In the genomic region with DNA sequence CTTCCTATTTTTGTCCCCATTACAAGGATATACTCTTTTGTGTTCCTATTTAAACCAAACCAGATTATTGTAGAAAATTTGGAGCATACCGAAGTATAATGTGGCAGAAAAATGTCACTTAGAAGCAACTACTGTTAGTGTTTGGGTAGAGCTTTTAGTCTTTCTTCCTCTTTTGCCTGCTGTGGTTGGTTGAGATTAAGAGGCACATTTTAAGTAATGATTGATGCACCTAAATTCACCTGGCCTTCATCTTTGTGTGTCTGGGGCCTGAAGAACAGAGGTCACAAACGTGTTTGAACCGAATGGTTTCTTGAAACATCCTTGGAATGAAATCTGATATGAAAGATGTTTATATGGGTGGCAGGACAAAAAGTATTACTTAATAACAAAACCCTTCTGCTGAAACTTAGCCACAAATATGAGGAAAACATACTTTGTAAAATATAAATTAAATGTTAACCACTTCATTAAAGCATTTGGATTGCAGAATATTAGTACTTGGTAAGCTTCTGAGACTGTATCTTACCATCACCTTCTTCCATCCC, we compare ENCODE assay signal across 17 cellular contexts. TPM values are rescaled to one million over a fixed set of nuclear protein-coding genes. Genes with fewer than 3 reads are reported as not detected.
DNase-seq lines count a peak whose midpoint lies in the region; ATAC-seq and TF ChIP-seq lines count a peak whose summit lies in the region.
"Had no signal": no experiment of that assay in that cellular context is flagged by ENCODE, and none has a peak within 500 bp of the region (broad histone marks: within the 10 kb centered on the region; RNA-seq: fewer than 3 reads in every experiment).

No MANE protein-coding gene starts in this region.

- no peak overlapping the region for H3K4me3 Mint-ChIP-seq in activated T-cell treated with anti-CD3 and anti-CD28 coated beads, Interleukin-2, amount 50 U/mL, for 24 hours
- H3K4me3 Mint-ChIP-seq in T-cell: peak overlapping the region; percentile 24 to 54 (median 49)
- H3K4me3 Mint-ChIP-seq in stimulated activated memory B cell treated with anti-CD40 and anti-IgM and Interleukin-4, amounts not matched to agents 10 μg/mL and 1 μg/mL and 100 μg/mL, for 72 hours: peak overlapping the region; percentile 13

- CTCF ChIA-PET in T-cell (lab: Charles Lee): interaction anchor here in 1 of 2 donors (1.0 kb wide), 1 partner anchor 62 kb away, joined by 3 read pairs; no protein-coding TSS in a partner anchor

- no peaks in the 10 kb centered on the region for H3K9me3 ChIP-seq in left ventricle myocardium inferior (replicated peaks)
- no peaks in the 10 kb centered on the region for H3K9me3 ChIP-seq in colonic mucosa
- H3K9me3 ChIP-seq: Caco-2, gastrocnemius medialis, thoracic aorta had no signal

- H3K4me1 ChIP-seq in left ventricle myocardium inferior: peaks cover 32% of the 10 kb centered on the region
- no peaks in the 10 kb centered on the region for H3K4me1 ChIP-seq in colonic mucosa

- ATAC-seq in T-cell (replicated peaks in 1 of 4): no peak
- no peak for ATAC-seq in stimulated activated memory B cell treated with anti-CD40 and anti-IgM and Interleukin-4, amounts not matched to agents 10 μg/mL and 1 μg/mL and 100 μg/mL, for 72 hours
- ATAC-seq: gastrocnemius medialis had no signal

- H3K36me3 Mint-ChIP-seq in activated T-cell treated with anti-CD3 and anti-CD28 coated beads, Interleukin-2, amount 50 U/mL, for 24 hours (ENCODE audit: low read depth): peaks cover 20% of the 10 kb centered on the region
- peaks cover 21% of the 10 kb centered on the region for H3K36me3 Mint-ChIP-seq in T-cell
- peaks cover 22% of the 10 kb centered on the region for H3K36me3 Mint-ChIP-seq in stimulated activated memory B cell treated with anti-CD40 and anti-IgM and Interleukin-4, amounts not matched to agents 10 μg/mL and 1 μg/mL and 100 μg/mL, for 72 hours

- intact Hi-C loops in left ventricle myocardium inferior (cut with micrococcal nuclease) (no loop called here), colonic mucosa (cut with DNase I) (no loop called here)

- H3K4me1 Mint-ChIP-seq in activated T-cell treated with anti-CD3 and anti-CD28 coated beads, Interleukin-2, amount 50 U/mL, for 24 hours (ENCODE audit: low read depth): peaks cover 46% of the 10 kb centered on the region
- peaks cover 42 to 52% (median 46%) of the 10 kb centered on the region in 3 donors for H3K4me1 Mint-ChIP-seq in T-cell
- H3K4me1 Mint-ChIP-seq in stimulated activated memory B cell treated with anti-CD40 and anti-IgM and Interleukin-4, amounts not matched to agents 10 μg/mL and 1 μg/mL and 100 μg/mL, for 72 hours: peaks cover 41% of the 10 kb centered on the region

- H3K27me3 Mint-ChIP-seq in activated T-cell treated with anti-CD3 and anti-CD28 coated beads, Interleukin-2, amount 50 U/mL, for 24 hours: no peaks in the 10 kb centered on the region
- no peaks in the 10 kb centered on the region for H3K27me3 Mint-ChIP-seq in T-cell
- no peaks in the 10 kb centered on the region for H3K27me3 Mint-ChIP-seq in stimulated activated memory B cell treated with anti-CD40 and anti-IgM and Interleukin-4, amounts not matched to agents 10 μg/mL and 1 μg/mL and 100 μg/mL, for 72 hours
- H3K27me3 Mint-ChIP-seq: naive B cell had no signal

- TF ChIP-seq CTCF in left ventricle myocardium inferior (IDR thresholded peaks at IDR 0.05; ENCODE audit: borderline replicate concordance): no peak
- no peak for TF ChIP-seq CTCF in colonic mucosa (IDR thresholded peaks at IDR 0.05)

- POLR2A ChIA-PET in T-cell (lab: Charles Lee): interaction anchor here (0.8 to 1.5 kb wide), 2 partner anchors 20 to 404 kb away, joined by 3 read pairs; no protein-coding TSS in a partner anchor

- peak overlapping the region; percentile 57 for H3K27ac Mint-ChIP-seq in activated T-cell treated with anti-CD3 and anti-CD28 coated beads, Interleukin-2, amount 50 U/mL, for 24 hours
- H3K27ac Mint-ChIP-seq in T-cell: no peak overlapping the region
- no peak overlapping the region for H3K27ac Mint-ChIP-seq in stimulated activated memory B cell treated with anti-CD40 and anti-IgM and Interleukin-4, amounts not matched to agents 10 μg/mL and 1 μg/mL and 100 μg/mL, for 72 hours

- H3K36me3 ChIP-seq in left ventricle myocardium inferior (no peaks in the 10 kb centered on the region), colonic mucosa (no peaks in the 10 kb centered on the region)
- H3K36me3 ChIP-seq: gastrocnemius medialis, thoracic aorta had no signal

- H3K27me3 ChIP-seq in left ventricle myocardium inferior (ENCODE audit: low read depth) (no peaks in the 10 kb centered on the region), colonic mucosa (no peaks in the 10 kb centered on the region)
- H3K27me3 ChIP-seq: gastrocnemius medialis had no signal

- H3K9me3 Mint-ChIP-seq in activated T-cell treated with anti-CD3 and anti-CD28 coated beads, Interleukin-2, amount 50 U/mL, for 24 hours: no peaks in the 10 kb centered on the region
- no peaks in the 10 kb centered on the region for H3K9me3 Mint-ChIP-seq in T-cell
- H3K9me3 Mint-ChIP-seq in stimulated activated memory B cell treated with anti-CD40 and anti-IgM and Interleukin-4, amounts not matched to agents 10 μg/mL and 1 μg/mL and 100 μg/mL, for 72 hours: no peaks in the 10 kb centered on the region
- H3K9me3 Mint-ChIP-seq: naive B cell had no signal

- H3K4me3 ChIP-seq in left ventricle myocardium inferior (no peak overlapping the region), colonic mucosa (no peak overlapping the region)
- H3K4me3 ChIP-seq: gastrocnemius medialis, thoracic aorta had no signal

- H3K27ac ChIP-seq in left ventricle myocardium inferior (replicated peaks) (no peak overlapping the region), colonic mucosa (no peak overlapping the region)
- H3K27ac ChIP-seq: gastrocnemius medialis, thoracic aorta had no signal

- H3K9ac ChIP-seq in colonic mucosa (ENCODE audit: low read depth in 2 of 2, low read length in 2 of 2): no peak overlapping the region

- DNase-seq in activated T-cell treated with anti-CD3 and anti-CD28 coated beads, Interleukin-2, amount 50 U/mL, for 24 hours: no peak
- DNase-seq in activated T-cell treated with anti-CD3 and anti-CD28 coated beads for 4 hours (no peak), T-cell (no peak), fibroblast of peridontal ligament (ENCODE audit: extremely low read depth) (peak; percentile 51), left ventricle myocardium inferior (no peak), colonic mucosa (no peak)
- DNase-seq in stimulated activated CD4-positive, alpha-beta T cell treated with anti-CD3 and anti-CD28 coated beads, Interleukin-4, amount 100 ng/mL, for 4 hours: no peak
- DNase-seq: ACHN; activated effector memory CD4-positive, alpha-beta T cell treated with anti-CD3 and anti-CD28 coated beads, Interleukin-2, amount 50 U/mL, for 16 hours; Caco-2; effector memory CD4-positive, alpha-beta T cell; gastrocnemius medialis; naive B cell; NCI-H1694 treated with DMSO at 0.1 percent for 48 hours; NCI-H524 had no signal

RNA-seq across cellular contexts. Expression of a gene that starts 2.6 kb away (rescaled TPM):
- total RNA-seq in T-cell (10 to 100 TPM; 16.4 to 20.3 (median 18.3) TPM), left ventricle myocardium inferior (13.9 TPM), colonic mucosa (10 to 100 TPM; 10.5 to 10.6 TPM)
